1 cellular context compared by ENCODE assay signal in the genomic region with DNA sequence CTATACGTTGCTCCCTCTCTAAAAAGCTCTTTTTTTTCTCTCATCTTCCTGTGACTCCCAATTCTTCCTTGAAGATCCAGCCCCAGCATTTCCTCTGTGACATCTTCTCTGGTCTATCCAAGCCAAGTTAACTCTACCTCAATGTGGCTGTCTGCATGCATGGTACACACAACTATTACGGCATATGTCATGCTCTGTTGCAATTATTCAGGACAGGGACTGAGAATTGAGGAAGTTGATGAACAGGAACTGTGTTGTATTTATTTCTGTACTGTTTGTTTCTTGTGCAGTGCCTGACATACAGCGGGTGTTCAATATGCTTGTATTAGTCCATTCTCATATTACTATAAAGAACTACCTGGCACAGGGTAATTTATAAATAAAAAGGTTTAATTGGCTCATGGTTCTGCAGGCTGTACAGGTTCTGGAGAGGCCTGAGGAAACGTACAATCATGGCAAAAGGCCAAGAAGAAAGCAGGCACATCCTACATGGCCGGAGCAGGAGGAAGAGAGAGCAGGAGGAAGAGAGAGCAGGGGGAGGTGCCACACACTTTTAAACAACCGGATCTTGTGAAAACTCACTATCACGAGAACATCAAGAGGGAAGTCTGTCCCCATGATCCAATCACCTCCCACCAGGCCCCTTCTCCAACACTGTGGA.
TF ChIP-seq lines count a peak whose summit lies in the region.

No MANE protein-coding gene starts in this region.

TF ChIP-seq in HepG2, 621 proteins besides CTCF, POLR2A, EP300 and RAD21:
- TF ChIP-seq ZNF772 (CRISPR knock-in tag; IDR thresholded peaks at IDR 0.05), result no peak
- TF ChIP-seq, protein P1, sequence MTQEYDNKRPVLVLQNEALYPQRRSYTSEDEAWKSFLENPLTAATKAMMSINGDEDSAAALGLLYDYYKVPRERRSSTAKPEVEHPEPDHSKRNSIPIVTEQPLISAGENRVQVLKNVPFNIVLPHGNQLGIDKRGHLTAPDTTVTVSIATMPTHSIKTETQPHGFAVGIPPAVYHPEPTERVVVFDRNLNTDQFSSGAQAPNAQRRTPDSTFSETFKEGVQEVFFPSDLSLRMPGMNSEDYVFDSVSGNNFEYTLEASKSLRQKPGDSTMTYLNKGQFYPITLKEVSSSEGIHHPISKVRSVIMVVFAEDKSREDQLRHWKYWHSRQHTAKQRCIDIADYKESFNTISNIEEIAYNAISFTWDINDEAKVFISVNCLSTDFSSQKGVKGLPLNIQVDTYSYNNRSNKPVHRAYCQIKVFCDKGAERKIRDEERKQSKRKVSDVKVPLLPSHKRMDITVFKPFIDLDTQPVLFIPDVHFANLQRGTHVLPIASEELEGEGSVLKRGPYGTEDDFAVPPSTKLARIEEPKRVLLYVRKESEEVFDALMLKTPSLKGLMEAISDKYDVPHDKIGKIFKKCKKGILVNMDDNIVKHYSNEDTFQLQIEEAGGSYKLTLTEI (CRISPR knock-in tag; conservative IDR thresholded peaks at IDR 0.05), result no peak
- TF ChIP-seq GTF3A (CRISPR knock-in tag; conservative IDR thresholded peaks at IDR 0.05), result no peak
- no peak for TF ChIP-seq GABPA (IDR thresholded peaks at IDR 0.05; ENCODE audit: low read depth, low read length)
- TF ChIP-seq GABPA (CRISPR knock-in tag; IDR thresholded peaks at IDR 0.05; ENCODE audit: low read depth), result no peak
- no peak for TF ChIP-seq KLF15 (CRISPR knock-in tag; IDR thresholded peaks at IDR 0.05; ENCODE audit: borderline replicate concordance)
- TF ChIP-seq TCF7 (IDR thresholded peaks at IDR 0.05; ENCODE audit: low read depth), result no peak
- no peak for TF ChIP-seq MYNN (CRISPR knock-in tag; IDR thresholded peaks at IDR 0.05; ENCODE audit: low read depth)
- TF ChIP-seq ZFP82 (CRISPR knock-in tag; IDR thresholded peaks at IDR 0.05; ENCODE audit: borderline replicate concordance), result no peak
- no peak for TF ChIP-seq PCBP2 (optimal IDR thresholded peaks at IDR 0.05; ENCODE audit: low read depth, low read length, poor library complexity, severe bottlenecking)
- no peak for TF ChIP-seq ZNF720 (CRISPR knock-in tag; IDR thresholded peaks at IDR 0.05)
- TF ChIP-seq, protein P2, sequence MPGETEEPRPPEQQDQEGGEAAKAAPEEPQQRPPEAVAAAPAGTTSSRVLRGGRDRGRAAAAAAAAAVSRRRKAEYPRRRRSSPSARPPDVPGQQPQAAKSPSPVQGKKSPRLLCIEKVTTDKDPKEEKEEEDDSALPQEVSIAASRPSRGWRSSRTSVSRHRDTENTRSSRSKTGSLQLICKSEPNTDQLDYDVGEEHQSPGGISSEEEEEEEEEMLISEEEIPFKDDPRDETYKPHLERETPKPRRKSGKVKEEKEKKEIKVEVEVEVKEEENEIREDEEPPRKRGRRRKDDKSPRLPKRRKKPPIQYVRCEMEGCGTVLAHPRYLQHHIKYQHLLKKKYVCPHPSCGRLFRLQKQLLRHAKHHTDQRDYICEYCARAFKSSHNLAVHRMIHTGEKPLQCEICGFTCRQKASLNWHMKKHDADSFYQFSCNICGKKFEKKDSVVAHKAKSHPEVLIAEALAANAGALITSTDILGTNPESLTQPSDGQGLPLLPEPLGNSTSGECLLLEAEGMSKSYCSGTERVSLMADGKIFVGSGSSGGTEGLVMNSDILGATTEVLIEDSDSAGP (CRISPR knock-in tag; IDR thresholded peaks at IDR 0.05; ENCODE audit: borderline replicate concordance), result no peak
- no peak for TF ChIP-seq MAFK (conservative IDR thresholded peaks at IDR 0.05 in 1 of 2, IDR thresholded peaks at IDR 0.05 in 1 of 2; ENCODE audit: low read length in 2 of 2)
- TF ChIP-seq JDP2 (CRISPR knock-in tag; IDR thresholded peaks at IDR 0.05; ENCODE audit: borderline replicate concordance), result no peak
- no peak for TF ChIP-seq SP4 (CRISPR knock-in tag; IDR thresholded peaks at IDR 0.05)
- no peak for TF ChIP-seq XBP1 (CRISPR knock-in tag; IDR thresholded peaks at IDR 0.05)
- TF ChIP-seq ZNF607 (CRISPR knock-in tag; IDR thresholded peaks at IDR 0.05; ENCODE audit: borderline replicate concordance), result no peak
TF ChIP-seq in HepG2: peak in this region for 0.
